8 cellular contexts compared by ENCODE assay signal in the genomic region with DNA sequence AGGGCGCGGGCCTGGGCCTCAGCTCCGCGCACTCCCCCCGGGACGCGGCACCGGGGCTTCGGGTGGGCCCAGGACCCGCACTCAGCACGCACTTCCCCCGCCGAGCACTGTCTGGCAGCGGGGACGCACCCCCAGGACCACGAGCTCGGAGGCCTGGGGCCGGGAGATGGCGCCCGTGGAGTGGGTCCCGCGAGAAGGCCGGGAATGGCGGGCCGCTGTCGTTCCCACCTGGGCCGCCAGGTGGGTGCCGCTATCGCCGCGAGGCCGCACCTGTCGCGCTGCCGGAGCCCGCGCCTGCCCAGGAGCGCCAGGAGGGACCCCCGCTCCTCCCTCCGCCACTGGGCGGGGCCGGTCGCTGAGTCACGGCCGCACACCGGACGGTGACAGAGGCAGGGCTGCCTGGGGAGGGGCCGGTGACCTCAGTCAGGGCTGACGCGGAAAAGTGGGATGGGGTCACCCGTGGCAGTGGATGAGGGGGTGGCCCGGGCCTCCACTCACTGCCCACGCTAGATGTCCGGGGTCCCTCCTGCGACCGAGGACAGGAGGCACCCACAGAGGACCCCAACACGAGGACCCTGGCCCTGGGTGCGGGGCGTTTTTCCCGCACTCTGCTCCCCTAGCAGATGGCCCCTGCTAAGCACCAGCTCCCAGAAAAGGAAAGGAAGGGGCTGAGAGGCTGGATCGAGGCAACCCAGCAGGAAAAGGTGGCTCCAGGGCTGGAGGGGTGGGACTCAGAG. TPM values are rescaled to one million over a fixed set of nuclear protein-coding genes. Genes with fewer than 3 reads are reported as not detected.
DNase-seq lines count a peak whose midpoint lies in the region; ATAC-seq, FAIRE-seq and TF ChIP-seq lines count a peak whose summit lies in the region.

No MANE protein-coding gene starts in this region.

- no peaks in the 10 kb centered on the region for H3K9me3 ChIP-seq in left ventricle myocardium inferior (replicated peaks)
- H3K9me3 ChIP-seq in skeletal muscle satellite cell (replicated peaks; ENCODE audit: low read length) = no peaks in the 10 kb centered on the region

- H3K4me3 ChIP-seq in left ventricle myocardium inferior (peak overlapping the region; percentile 93), skeletal muscle satellite cell (ENCODE audit: low read length) (peak overlapping the region; percentile 70)

- peak; percentile 78 for FAIRE-seq in GM12892 (lab: Jason Lieb, UNC)

- peak overlapping the region; percentile 87 for H3K4me2 ChIP-seq in skeletal muscle satellite cell (ENCODE audit: low read length)

- peak overlapping the region; percentile 99 for H3K27ac ChIP-seq in left ventricle myocardium inferior (replicated peaks)

- H3K4me1 ChIP-seq in left ventricle myocardium inferior (peaks cover 62% of the 10 kb centered on the region), skeletal muscle satellite cell (ENCODE audit: control insufficient read depth, insufficient read depth, low read length) (peaks cover 53% of the 10 kb centered on the region)

- intact Hi-C loops in left ventricle myocardium inferior (cut with micrococcal nuclease) = no loop called here

- TF ChIP-seq POLR2A in GM12892 (IDR thresholded peaks at IDR 0.05; ENCODE audit: low read depth, low read length) = peak; percentile 3; the same call in 1 of the 2 replicates

- H3K9ac ChIP-seq in skeletal muscle satellite cell (ENCODE audit: low read depth, low read length) = peak overlapping the region; percentile 51

- ATAC-seq in HG03565 (IDR thresholded peaks at IDR 0.05; ENCODE audit: unreplicated experiment) = no peak

- DNase-seq in GM12892 (ENCODE audit: insufficient read length) = peak; percentile 74
- peak; percentile 84 for DNase-seq in NCI-H69 (lab: John Stamatoyannopoulos, UW)
- peak; percentile 68 for DNase-seq in activated gamma-delta T cell treated with Interleukin-2 at 50 U/mL for 16 hours
- no peak for DNase-seq in left ventricle myocardium inferior
- DNase-seq in amniotic stem cell (lab: John Stamatoyannopoulos, UW) = no peak
- no peak for DNase-seq in HUDEP-2 (lab: John Stamatoyannopoulos, UW; ENCODE audit: unreplicated experiment in 76 of 76)

- TF ChIP-seq CTCF in left ventricle myocardium inferior (IDR thresholded peaks at IDR 0.05; ENCODE audit: borderline replicate concordance) = peak; percentile 56

- H3K36me3 ChIP-seq in left ventricle myocardium inferior = peaks cover 5% of the 10 kb centered on the region
- H3K36me3 ChIP-seq in skeletal muscle satellite cell (ENCODE audit: insufficient read depth, low read length) = peaks cover 7% of the 10 kb centered on the region

- H3K27me3 ChIP-seq in left ventricle myocardium inferior (ENCODE audit: low read depth) (peaks cover 42% of the 10 kb centered on the region), skeletal muscle satellite cell (ENCODE audit: control insufficient read depth, insufficient read depth, low read length) (peaks cover 2% of the 10 kb centered on the region)

RNA-seq across cellular contexts. Expression of gene ACTG1, which starts 6.9 kb away (rescaled TPM):
- 2,092 TPM for polyA plus RNA-seq in GM12892 (2012; ENCODE audit: missing spikeins)
- total RNA-seq in left ventricle myocardium inferior = 342 TPM
- total RNA-seq in skeletal muscle satellite cell (2012; rRNA removed) = 9,662 and 11,711 TPM in 2 replicates

RNA-seq across cellular contexts. Expression of gene FSCN2, which starts 8.7 kb away (rescaled TPM):
- 0.87 TPM for polyA plus RNA-seq in GM12892 (2012; ENCODE audit: missing spikeins)
- total RNA-seq in left ventricle myocardium inferior = 0.38 TPM
- 0.76 and 1.3 TPM in 2 replicates for total RNA-seq in skeletal muscle satellite cell (2012; rRNA removed)

RNA-seq across cellular contexts. Expression of gene FAAP100, which starts 32.7 kb away (rescaled TPM):
- polyA plus RNA-seq in GM12892 (2012; ENCODE audit: missing spikeins) = 7.8 TPM
- 15.9 TPM for total RNA-seq in left ventricle myocardium inferior
- 26.2 and 31.2 TPM in 2 replicates for total RNA-seq in skeletal muscle satellite cell (2012; rRNA removed)

Comparison
In these comparisons a context has a peak if more than half of its experiments do, and no peak if none do; other contexts are left out.
1. DNase-seq: peak in GM12892 (single experiment), NCI-H69 (single experiment) and activated gamma-delta T cell treated with Interleukin-2 at 50 U/mL for 16 hours (single experiment); none in left ventricle myocardium inferior (single experiment), amniotic stem cell (single experiment) and HUDEP-2 (0 of 76).